In genomic region chr19:16383584-16384161, GRCh38 we compare ENCODE assay signal across 9 cellular contexts. TPM values are rescaled to one million over a fixed set of nuclear protein-coding genes. Genes with fewer than 3 reads are reported as not detected.
DNase-seq lines count a peak whose midpoint lies in the region; TF ChIP-seq lines count a peak whose summit lies in the region.
"Had no signal": no experiment of that assay in that cellular context is flagged by ENCODE, and none has a peak within 500 bp of the region (broad histone marks: within the 10 kb centered on the region; RNA-seq: fewer than 3 reads in every experiment).

No MANE protein-coding gene starts in this region.

- H3K27me3 ChIP-seq in H7 (ENCODE audit: control insufficient read depth, insufficient read depth, low read length) (no peaks in the 10 kb centered on the region), dorsolateral prefrontal cortex (no peaks in the 10 kb centered on the region), neuronal stem cell (ENCODE audit: control insufficient read depth in 3 of 3, insufficient read depth in 3 of 3, low read depth in 1 of 3, low read length in 3 of 3) (no peaks in the 10 kb centered on the region)

- no peak overlapping the region for H3K18ac ChIP-seq in neuronal stem cell (ENCODE audit: low read length)

- H3K9ac ChIP-seq in neuronal stem cell (ENCODE audit: low read depth, low read length, poor library complexity) = peak overlapping the region; percentile 79

- no peak overlapping the region for H2AFZ ChIP-seq in neuronal stem cell (ENCODE audit: low read length)

- H3K79me1 ChIP-seq in neuronal stem cell (ENCODE audit: low read depth, low read length) = peaks cover 5% of the 10 kb centered on the region

- no peaks in the 10 kb centered on the region for H3K9me3 ChIP-seq in neuronal stem cell (replicated peaks in 1 of 2; ENCODE audit: control insufficient read depth in 2 of 2, insufficient read depth in 1 of 2, low read depth in 1 of 2, low read length in 2 of 2)

- TF ChIP-seq CTCF in 22Rv1 (IDR thresholded peaks at IDR 0.05) = peak; percentile 37
- peak in 11 of 56 donors; percentile 2 to 51 (median 12) for TF ChIP-seq CTCF in dorsolateral prefrontal cortex (IDR thresholded peaks at IDR 0.05 in 54 of 56, conservative IDR thresholded peaks at IDR 0.05 in 2 of 56; ENCODE audit: low read depth in 1 of 56, partially characterized antibody in 56 of 56)

- no peak overlapping the region for H3K14ac ChIP-seq in neuronal stem cell (ENCODE audit: low read length)

- H4K91ac ChIP-seq in neuronal stem cell (ENCODE audit: low read depth, low read length, poor library complexity) = no peak overlapping the region

- intact Hi-C loops in dorsolateral prefrontal cortex (cut with DNase I) = loop anchor here (1.0 to 10.0 kb wide), 3 partner anchors 136 to 339 kb away; no protein-coding TSS in a partner anchor

- H3K4me1 ChIP-seq in neuronal stem cell (ENCODE audit: control insufficient read depth in 2 of 2, insufficient read depth in 1 of 2, low read depth in 1 of 2, low read length in 2 of 2) = no peaks in the 10 kb centered on the region

- H2BK5ac ChIP-seq in neuronal stem cell (ENCODE audit: low read length) = peak overlapping the region; percentile 10

- no peak overlapping the region for H3K4ac ChIP-seq in neuronal stem cell (ENCODE audit: low read length)

- H3K27ac ChIP-seq in 22Rv1 (no peak overlapping the region), dorsolateral prefrontal cortex (peak overlapping the region in 45 of 59 donors; percentile 13 to 91 (median 78)), neuronal stem cell (replicated peaks; ENCODE audit: low read length) (no peak overlapping the region)

- H2BK12ac ChIP-seq in neuronal stem cell (ENCODE audit: low read length) = no peak overlapping the region

- DNase-seq in H7 (peak; percentile 66), dorsolateral prefrontal cortex (peak in 1 of 10 donors; percentile 29), neuronal stem cell (ENCODE audit: low spot score) (no peak), activated gamma-delta T cell (lab: John Stamatoyannopoulos, UW) (no peak), NCI-H526 (lab: John Stamatoyannopoulos, UW) (no peak), NCI-H1694 treated with DMSO at 0.1 percent for 48 hours (lab: John Stamatoyannopoulos, UW) (no peak)
- DNase-seq in stimulated activated CD4-positive, alpha-beta T cell treated with anti-CD3 and anti-CD28 coated beads, Interleukin-4, amount 100 ng/mL, for 24 hours = no peak
- DNase-seq: NCI-H446 treated with DMSO at 0.1 percent for 48 hours had no signal

- WGBS in neuronal stem cell (ENCODE audit: extremely low coverage in 2 of 2, insufficient read length in 2 of 2, insufficient replicate concordance in 1 of 2), 2 donors = no CpG with 5 or more reads among the region's 21 CpGs

- H3K4me3 ChIP-seq in H7 (ENCODE audit: insufficient read depth, low read depth, low read length) = no peak overlapping the region
- H3K4me3 ChIP-seq in dorsolateral prefrontal cortex = no peak overlapping the region
- H3K4me3 ChIP-seq in neuronal stem cell (ENCODE audit: low read length in 2 of 2) = no peak overlapping the region

- H2BK15ac ChIP-seq in neuronal stem cell (ENCODE audit: low read length) = no peak overlapping the region

- peak overlapping the region; percentile 44 for H3K23ac ChIP-seq in neuronal stem cell (ENCODE audit: low read depth, low read length, poor library complexity)

- peaks cover 13% of the 10 kb centered on the region for H3K36me3 ChIP-seq in H7 (replicated peaks; ENCODE audit: control insufficient read depth, insufficient read depth, low read length)
- H3K36me3 ChIP-seq in neuronal stem cell (replicated peaks in 1 of 2; ENCODE audit: control insufficient read depth in 2 of 2, insufficient read depth in 2 of 2, low read length in 2 of 2) = peaks cover 29 to 70% of the 10 kb centered on the region in 2 donors

- no peak overlapping the region for H3K4me2 ChIP-seq in neuronal stem cell (ENCODE audit: insufficient read depth, low read length, poor library complexity, severe bottlenecking)

- peak overlapping the region; percentile 26 for H4K8ac ChIP-seq in neuronal stem cell (ENCODE audit: low read depth, low read length)

- H2AK5ac ChIP-seq in neuronal stem cell (ENCODE audit: low read depth, low read length) = no peak overlapping the region

- H2BK120ac ChIP-seq in neuronal stem cell (ENCODE audit: low read depth, low read length) = no peak overlapping the region

RNA-seq across cellular contexts. Expression of gene KLF2, which starts 59.0 kb away (rescaled TPM):
- not detected in 2 replicates for total RNA-seq in H7 (2014; rRNA removed; shearing (Covaris generic))
- 10 to 100 TPM in 102 of 120 experiments, 1 to 10 TPM in 18; 5.2 to 50.8 (median 15.6) TPM for total RNA-seq in dorsolateral prefrontal cortex
- polyA plus RNA-seq in neuronal stem cell (2013, experiment 1 of 2) = 0.13 TPM
- polyA plus RNA-seq in neuronal stem cell (2013, experiment 2 of 2) = 0.12 TPM

Comparison
In these comparisons a context has a peak if more than half of its experiments do, and no peak if none do; other contexts are left out.
1. H3K27ac ChIP-seq: peak in dorsolateral prefrontal cortex (45 of 59); none in 22Rv1 (single experiment) and neuronal stem cell (single experiment).